19 cellular contexts compared by ENCODE assay signal in genomic region chr10:86217386-86218080, GRCh38.
"Had no signal": no experiment of that assay in that cellular context is flagged by ENCODE, and none has a peak within 500 bp of the region (broad histone marks: within the 10 kb centered on the region; RNA-seq: fewer than 3 reads in every experiment).

No MANE protein-coding gene starts in this region.

- H3K36me3 ChIP-seq: gastroesophageal sphincter, heart left ventricle, sigmoid colon, tibial artery, WERI-Rb-1 had no signal

- H3K27me3 ChIP-seq: dorsolateral prefrontal cortex, heart left ventricle, sigmoid colon, tibial artery had no signal

- H3K4me1 ChIP-seq: gastroesophageal sphincter, heart left ventricle, sigmoid colon, tibial artery had no signal

- H3K9me3 ChIP-seq: gastroesophageal sphincter, heart left ventricle, mucosa of descending colon, sigmoid colon, tibial artery had no signal

- DNase-seq: activated CD4-positive, alpha-beta T cell treated with anti-CD3 and anti-CD28 coated beads for 48 hours; activated CD4-positive, alpha-beta T cell treated with anti-CD3 and anti-CD28 coated beads, Interleukin-2, amount 50 U/mL, for 48 hours; activated naive CD8-positive, alpha-beta T cell treated with anti-CD3 and anti-CD28 coated beads, Interleukin-2, amount 50 U/mL, for 24 hours; activated T-cell treated with anti-CD3 and anti-CD28 coated beads, Interleukin-2, amount 50 U/mL, for 4 hours; effector memory CD4-positive, alpha-beta T cell; immature natural killer cell; mesenchymal stem cell; mucosa of descending colon; retina; sigmoid colon; small intestine; stimulated activated CD4-positive, alpha-beta T cell treated with anti-CD3 and anti-CD28 coated beads, Interleukin-4, amount 100 ng/mL, for 24 hours; T-helper 1 cell; tibial artery; WERI-Rb-1 had no signal

- H3K4me3 ChIP-seq: coronary artery, dorsolateral prefrontal cortex, gastroesophageal sphincter, heart left ventricle, mucosa of descending colon, sigmoid colon, tibial artery had no signal

- H3K27ac ChIP-seq: coronary artery, gastroesophageal sphincter, heart left ventricle, sigmoid colon, tibial artery, WERI-Rb-1 had no signal
